Comparison of ENCODE assay signal across 19 cellular contexts in genomic region chr6:156627524-156627923, GRCh38.
"Had no signal": no experiment of that assay in that cellular context is flagged by ENCODE, and none has a peak within 500 bp of the region (broad histone marks: within the 10 kb centered on the region; RNA-seq: fewer than 3 reads in every experiment).

No MANE protein-coding gene starts in this region.

- ATAC-seq: heart right ventricle; left lobe of liver; naive thymus-derived CD4-positive, alpha-beta T cell; stimulated activated naive B cell treated with anti-CD40 and anti-IgM and Interleukin-4, amounts not matched to agents 10 μg/mL and 1 μg/mL and 100 μg/mL, for 72 hours; stimulated activated naive CD8-positive, alpha-beta T cell treated with anti-CD3 and anti-CD28 coated beads, Interleukin-15, amount 100 ng/mL, for 72 hours had no signal

- DNase-seq: dorsolateral prefrontal cortex; effector CD8-positive, alpha-beta T cell; foreskin melanocyte; heart right ventricle; hypothalamus; mammary epithelial cell; naive thymus-derived CD4-positive, alpha-beta T cell; ovary; sigmoid colon; stimulated activated CD4-positive, alpha-beta T cell treated with anti-CD3 and anti-CD28 coated beads, Interleukin-2, amount 100 ng/mL, for 24 hours; stimulated activated CD4-positive, alpha-beta T cell treated with anti-CD3 and anti-CD28 coated beads, Interleukin-4, amount 100 ng/mL, for 4 hours; stimulated activated naive B cell treated with anti-CD40 and anti-IgM and Interleukin-4, amounts not matched to agents 10 μg/mL and 1 μg/mL and 100 μg/mL, for 72 hours; stimulated activated naive CD8-positive, alpha-beta T cell treated with anti-CD3 and anti-CD28 coated beads, Interleukin-15, amount 100 ng/mL, for 72 hours; testis had no signal

- H3K36me3 ChIP-seq: heart right ventricle, ovary, right atrium auricular region, sigmoid colon, tibial nerve had no signal

- H3K27me3 ChIP-seq: dorsolateral prefrontal cortex, heart right ventricle, ovary, right atrium auricular region, sigmoid colon, testis, tibial nerve had no signal

- H3K9me3 ChIP-seq: heart right ventricle, ovary, right atrium auricular region, sigmoid colon, testis, tibial nerve had no signal

- H3K4me3 ChIP-seq: coronary artery, dorsolateral prefrontal cortex, heart right ventricle, ovary, right atrium auricular region, sigmoid colon, skin epidermis, testis, tibial nerve had no signal

- H3K4me1 ChIP-seq: heart right ventricle, right atrium auricular region, testis, tibial nerve had no signal

- H3K27ac ChIP-seq: coronary artery, dorsolateral prefrontal cortex, heart right ventricle, ovary, right atrium auricular region, sigmoid colon, skin epidermis, testis, tibial nerve had no signal
